Comparison of ENCODE assay signal across 17 cellular contexts in the genomic region with DNA sequence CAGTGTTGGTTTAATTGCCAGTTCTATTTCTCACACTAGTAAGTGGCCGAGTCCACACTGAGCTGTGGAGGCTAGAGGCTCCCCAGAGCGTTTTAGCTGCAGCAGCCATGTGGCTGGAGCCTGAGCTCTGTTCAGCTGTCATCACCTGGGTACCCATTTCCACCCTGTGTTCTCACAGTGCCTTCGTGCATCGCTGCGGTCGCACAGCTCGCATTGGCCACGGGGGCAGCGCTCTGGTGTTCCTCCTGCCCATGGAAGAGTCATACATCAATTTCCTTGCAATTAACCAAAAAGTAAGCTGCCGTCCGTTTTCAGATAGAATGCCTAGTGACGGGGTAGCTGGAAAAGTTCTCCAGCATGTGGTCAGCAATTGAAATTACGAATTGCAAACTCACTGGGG. TPM values are rescaled to one million over a fixed set of nuclear protein-coding genes. Genes with fewer than 3 reads are reported as not detected.
DNase-seq lines count a peak whose midpoint lies in the region; ATAC-seq, FAIRE-seq and TF ChIP-seq lines count a peak whose summit lies in the region.
"Had no signal": no experiment of that assay in that cellular context is flagged by ENCODE, and none has a peak within 500 bp of the region (broad histone marks: within the 10 kb centered on the region; RNA-seq: fewer than 3 reads in every experiment).

No MANE protein-coding gene starts in this region.

- peak overlapping the region; percentile 11 for H3K27ac Mint-ChIP-seq in activated CD4-positive, alpha-beta memory T cell treated with anti-CD3 and anti-CD28 coated beads, Interleukin-2, amount 10 ng/mL, durations not matched to agents 7 days and 5 days
- no peak overlapping the region for H3K27ac Mint-ChIP-seq in activated CD4-positive, alpha-beta memory T cell treated with anti-CD3 and anti-CD28 coated beads for 36 hours
- H3K27ac Mint-ChIP-seq: CD4-positive, CD25-positive, alpha-beta regulatory T cell had no signal

- H3K27me3 ChIP-seq in HepG2 (ENCODE audit: control insufficient read depth in 1 of 2, insufficient read depth in 2 of 2, low read length in 2 of 2) = no peaks in the 10 kb centered on the region
- no peaks in the 10 kb centered on the region for H3K27me3 ChIP-seq in right lobe of liver
- no peaks in the 10 kb centered on the region for H3K27me3 ChIP-seq in upper lobe of right lung
- no peaks in the 10 kb centered on the region for H3K27me3 ChIP-seq in BE2C
- H3K27me3 ChIP-seq: BLaER1 treated with 17β-estradiol and CSF1 and Interleukin-3, amounts not matched to agents 10 nM and 100 nM had no signal

- peaks cover 5% of the 10 kb centered on the region for H3K4me1 Mint-ChIP-seq in activated CD4-positive, alpha-beta memory T cell treated with anti-CD3 and anti-CD28 coated beads, Interleukin-2, amount 10 ng/mL, durations not matched to agents 7 days and 5 days
- peaks cover 14% of the 10 kb centered on the region for H3K4me1 Mint-ChIP-seq in activated CD4-positive, alpha-beta memory T cell treated with anti-CD3 and anti-CD28 coated beads for 36 hours (ENCODE audit: low read depth)

- no peak for DNase-seq in activated CD4-positive, alpha-beta memory T cell treated with anti-CD3 and anti-CD28 coated beads, Interleukin-2, amount 10 ng/mL, durations not matched to agents 7 days and 5 days
- DNase-seq in activated CD4-positive, alpha-beta memory T cell treated with anti-CD3 and anti-CD28 coated beads for 36 hours = no peak
- DNase-seq in HepG2 (ENCODE audit: low spot score) (no peak), right lobe of liver (no peak), caudate nucleus (lab: John Stamatoyannopoulos, UW) (no peak), upper lobe of right lung (peak; percentile 33), BE2C (no peak), AG20443 (ENCODE audit: low spot score) (no peak)
- DNase-seq: AML-193; CD4-positive, CD25-positive, alpha-beta regulatory T cell; DMS53; GF-D8; GOT3 had no signal

- no peak for FAIRE-seq in HepG2 (lab: Jason Lieb, UNC)
- FAIRE-seq: HTR-8/SVneo had no signal

- H3K36me3 ChIP-seq in HepG2 (replicated peaks in 1 of 2; ENCODE audit: control insufficient read depth in 1 of 2, insufficient read depth in 2 of 2, low read length in 2 of 2) (peaks cover 33 to 84% of the 10 kb centered on the region in 2 experiments), right lobe of liver (peaks cover 0 to 89% (median 50%) of the 10 kb centered on the region in 4 donors), upper lobe of right lung (peaks cover 95% of the 10 kb centered on the region), BE2C (peaks cover 91% of the 10 kb centered on the region)

- H3K9me3 ChIP-seq in HepG2 (ENCODE audit: low read length) (no peaks in the 10 kb centered on the region), right lobe of liver (no peaks in the 10 kb centered on the region), upper lobe of right lung (no peaks in the 10 kb centered on the region), BE2C (no peaks in the 10 kb centered on the region)
- H3K9me3 ChIP-seq: BLaER1 treated with 17β-estradiol and CSF1 and Interleukin-3, amounts not matched to agents 10 nM and 100 nM; HAP-1 had no signal

- no peaks in the 10 kb centered on the region for H3K79me2 ChIP-seq in HepG2 (ENCODE audit: insufficient read depth, low read length)

- H3K4me1 ChIP-seq in HepG2 (ENCODE audit: insufficient read depth, low read length) = no peaks in the 10 kb centered on the region
- no peaks in the 10 kb centered on the region for H3K4me1 ChIP-seq in right lobe of liver
- peaks cover 3% of the 10 kb centered on the region for H3K4me1 ChIP-seq in upper lobe of right lung
- H3K4me1 ChIP-seq in BE2C = no peaks in the 10 kb centered on the region
- H3K4me1 ChIP-seq: BLaER1 treated with 17β-estradiol and CSF1 and Interleukin-3, amounts not matched to agents 10 nM and 100 nM; HAP-1 had no signal

- no peak overlapping the region for H3K4me3 ChIP-seq in HepG2 (replicated peaks in 1 of 3; ENCODE audit: insufficient read depth in 1 of 3, low read depth in 2 of 3, low read length in 3 of 3)
- no peak overlapping the region for H3K4me3 ChIP-seq in right lobe of liver
- no peak overlapping the region for H3K4me3 ChIP-seq in upper lobe of right lung
- H3K4me3 ChIP-seq in BE2C (ENCODE audit: low read depth, low read length) = no peak overlapping the region
- H3K4me3 ChIP-seq: BLaER1 treated with 17β-estradiol and CSF1 and Interleukin-3, amounts not matched to agents 10 nM and 100 nM; HAP-1 had no signal

- no peak for TF ChIP-seq RAD21 in HepG2 (CRISPR knock-in tag; IDR thresholded peaks at IDR 0.05)

- no peak overlapping the region for H2AFZ ChIP-seq in HepG2 (ENCODE audit: low read length)

- WGBS in HepG2 (ENCODE audit: low lambda C conversion rate) = 90% methylated on average over 13 of the region's 13 CpGs
- WGBS in right lobe of liver (ENCODE audit: insufficient coverage, low coverage, low lambda C conversion rate, missing lambda C conversion rate) = 82% methylated on average over 8 of the region's 13 CpGs

- H3K9ac ChIP-seq in HepG2 (ENCODE audit: insufficient read depth, low read depth, low read length) = no peak overlapping the region
- H3K9ac ChIP-seq: BLaER1 treated with 17β-estradiol and CSF1 and Interleukin-3, amounts not matched to agents 10 nM and 100 nM had no signal

- no peak for TF ChIP-seq CTCF in HepG2 (CRISPR knock-in tag; IDR thresholded peaks at IDR 0.05)
- TF ChIP-seq CTCF in right lobe of liver (IDR thresholded peaks at IDR 0.05) = no peak
- TF ChIP-seq CTCF in upper lobe of right lung (IDR thresholded peaks at IDR 0.05) = no peak
- no peak for TF ChIP-seq CTCF in BE2C (IDR thresholded peaks at IDR 0.05; ENCODE audit: low read depth, low read length)

- CTCF ChIA-PET in activated CD4-positive, alpha-beta memory T cell treated with anti-CD3 and anti-CD28 coated beads, Interleukin-2, amount 10 ng/mL, durations not matched to agents 7 days and 5 days (lab: Charles Lee) = interaction anchor here (0.7 to 1.9 kb wide), 2 partner anchors 15 to 288 kb away, joined by 3 to 11 read pairs; no protein-coding TSS in a partner anchor
- CTCF ChIA-PET in activated CD4-positive, alpha-beta memory T cell treated with anti-CD3 and anti-CD28 coated beads for 36 hours (lab: Charles Lee) = interaction anchor here (1.1 to 2.3 kb wide), 2 partner anchors 34 to 375 kb away, joined by 3 to 5 read pairs; partner anchors contain the start of gene TMED2
- CTCF ChIA-PET in HepG2 (lab: Yijun Ruan, JAX; ENCODE audit: low intra/inter-chr PET ratio, low total read pairs) = no interaction called here

- H3K9me3 Mint-ChIP-seq in activated CD4-positive, alpha-beta memory T cell treated with anti-CD3 and anti-CD28 coated beads, Interleukin-2, amount 10 ng/mL, durations not matched to agents 7 days and 5 days = no peaks in the 10 kb centered on the region
- no peaks in the 10 kb centered on the region for H3K9me3 Mint-ChIP-seq in activated CD4-positive, alpha-beta memory T cell treated with anti-CD3 and anti-CD28 coated beads for 36 hours
- H3K9me3 Mint-ChIP-seq: CD4-positive, CD25-positive, alpha-beta regulatory T cell had no signal

- no peak overlapping the region for H3K27ac ChIP-seq in HepG2 (ENCODE audit: extremely low read length, insufficient read depth, low read length)
- no peak overlapping the region for H3K27ac ChIP-seq in right lobe of liver
- H3K27ac ChIP-seq in caudate nucleus (ENCODE audit: low read depth, low read length) = peak overlapping the region; percentile 41
- H3K27ac ChIP-seq in upper lobe of right lung = no peak overlapping the region
- H3K27ac ChIP-seq: 22Rv1; BLaER1 treated with 17β-estradiol and CSF1 and Interleukin-3, amounts not matched to agents 10 nM and 100 nM had no signal

- peaks cover 77% of the 10 kb centered on the region for H3K36me3 Mint-ChIP-seq in activated CD4-positive, alpha-beta memory T cell treated with anti-CD3 and anti-CD28 coated beads, Interleukin-2, amount 10 ng/mL, durations not matched to agents 7 days and 5 days (ENCODE audit: low read depth)
- H3K36me3 Mint-ChIP-seq in activated CD4-positive, alpha-beta memory T cell treated with anti-CD3 and anti-CD28 coated beads for 36 hours = peaks cover 67% of the 10 kb centered on the region

- H3K4me3 Mint-ChIP-seq in activated CD4-positive, alpha-beta memory T cell treated with anti-CD3 and anti-CD28 coated beads, Interleukin-2, amount 10 ng/mL, durations not matched to agents 7 days and 5 days = no peak overlapping the region
- no peak overlapping the region for H3K4me3 Mint-ChIP-seq in activated CD4-positive, alpha-beta memory T cell treated with anti-CD3 and anti-CD28 coated beads for 36 hours
- H3K4me3 Mint-ChIP-seq: CD4-positive, CD25-positive, alpha-beta regulatory T cell had no signal

- H4K20me1 ChIP-seq in HepG2 (ENCODE audit: insufficient read depth, low read length) = 0 out of 2 replicates have a peak, but pooled peaks cover 4% of the 10 kb centered on the region

- TF ChIP-seq EP300 in HepG2 (IDR thresholded peaks at IDR 0.05; ENCODE audit: low read depth in 2 of 2, low read length in 2 of 2) (no peak), HepG2 (CRISPR knock-in tag; IDR thresholded peaks at IDR 0.05; ENCODE audit: borderline replicate concordance) (no peak)

- TF ChIP-seq POLR2A in HepG2 (IDR thresholded peaks at IDR 0.05; ENCODE audit: insufficient read depth in 1 of 2, low read depth in 2 of 2, low read length in 2 of 2) (no peak), right lobe of liver (IDR thresholded peaks at IDR 0.05) (no peak)

- H3K27me3 Mint-ChIP-seq in activated CD4-positive, alpha-beta memory T cell treated with anti-CD3 and anti-CD28 coated beads, Interleukin-2, amount 10 ng/mL, durations not matched to agents 7 days and 5 days = no peaks in the 10 kb centered on the region
- no peaks in the 10 kb centered on the region for H3K27me3 Mint-ChIP-seq in activated CD4-positive, alpha-beta memory T cell treated with anti-CD3 and anti-CD28 coated beads for 36 hours
- H3K27me3 Mint-ChIP-seq: CD4-positive, CD25-positive, alpha-beta regulatory T cell had no signal

- intact Hi-C loops in activated CD4-positive, alpha-beta memory T cell treated with anti-CD3 and anti-CD28 coated beads for 36 hours (cut with micrococcal nuclease) = no loop called here
- intact Hi-C loops in HepG2 (cut with micrococcal nuclease; ENCODE audit: unreplicated experiment) = no loop called here
- intact Hi-C loops in right lobe of liver (cut with DNase I) = no loop called here
- intact Hi-C loops in upper lobe of right lung (cut with DNase I) = no loop called here

- H3K4me2 ChIP-seq in HepG2 (ENCODE audit: low read depth, low read length) = no peak overlapping the region
- H3K4me2 ChIP-seq: BLaER1 treated with 17β-estradiol and CSF1 and Interleukin-3, amounts not matched to agents 10 nM and 100 nM had no signal

- POLR2A ChIA-PET in activated CD4-positive, alpha-beta memory T cell treated with anti-CD3 and anti-CD28 coated beads, Interleukin-2, amount 10 ng/mL, durations not matched to agents 7 days and 5 days (lab: Charles Lee) = interaction anchor here (1.4 kb wide), 1 partner anchor 15 kb away, joined by 6 read pairs; the partner anchor contains the start of gene DDX55
- POLR2A ChIA-PET in activated CD4-positive, alpha-beta memory T cell treated with anti-CD3 and anti-CD28 coated beads for 36 hours (lab: Charles Lee) = no interaction called here
- POLR2A ChIA-PET in HepG2 (lab: Yijun Ruan, JAX) = interaction anchor here (0.7 to 1.0 kb wide), 2 partner anchors 77 to 233 kb away, joined by 3 to 4 read pairs; partner anchors contain the start of gene KMT5A

- no TSS peak for BruUV-seq in HepG2 (replicated peaks; lab: Mats Ljungman, UMichigan)

- ATAC-seq in HepG2 (no peak), right lobe of liver (no peak), upper lobe of right lung (no peak)

- in situ Hi-C loops in HepG2 (cut with HindIII; ENCODE audit: extremely low pct_ligation_motif_present, low pct_unique_long_range_greater_than_20kb) = no loop called here

RNA-seq across cellular contexts. Expression of gene DDX55, which starts 15.7 kb away (rescaled TPM):
- total RNA-seq in activated CD4-positive, alpha-beta memory T cell treated with anti-CD3 and anti-CD28 coated beads, Interleukin-2, amount 10 ng/mL, durations not matched to agents 7 days and 5 days = 10 to 100 TPM; 26.8 to 26.9 TPM
- total RNA-seq in activated CD4-positive, alpha-beta memory T cell treated with anti-CD3 and anti-CD28 coated beads for 36 hours = 10 to 100 TPM; 44.0 to 45.1 TPM
- total RNA-seq in HepG2 (2016; rRNA removed; fragmentation: Illumina TruSeq; extraction: Trizol) = 29.5 and 37.0 TPM in 2 replicates
- 8.9 and 10.0 TPM in 2 replicates for total RNA-seq in HepG2 (2016; cell fraction: cytosol; rRNA removed; fragmentation: Illumina TruSeq; extraction: Trizol; ENCODE audit: low read depth)
- total RNA-seq in HepG2 (2016; cell fraction: insoluble cytoplasmic fraction; rRNA removed; fragmentation: Illumina TruSeq; extraction: Trizol) = 26.9 and 38.3 TPM in 2 replicates
- 15.6 and 16.1 TPM in 2 replicates for total RNA-seq in HepG2 (2016; cell fraction: membrane; rRNA removed; fragmentation: Illumina TruSeq; extraction: Trizol)
- total RNA-seq in HepG2 (2016; cell fraction: nucleus; rRNA removed; fragmentation: Illumina TruSeq; extraction: Trizol) = 35.7 and 44.5 TPM in 2 replicates
- polyA plus RNA-seq in HepG2 (2011; rRNA removed) = 21.1 and 22.2 TPM in 2 replicates
- polyA plus RNA-seq in HepG2 (2011; cell fraction: cytosol; rRNA removed) = 14.7 and 16.6 TPM in 2 replicates
- polyA plus RNA-seq in HepG2 (2011; cell fraction: nucleus; rRNA removed) = 51.9 and 61.7 TPM in 2 replicates
- polyA plus RNA-seq in HepG2 (2012) = 18.1 and 19.2 TPM in 2 replicates
- polyA plus RNA-seq in HepG2 (2016; cell fraction: cytosol; fragmentation: Illumina TruSeq; extraction: Trizol; ENCODE audit: low read depth) = 2.9 and 3.0 TPM in 2 replicates
- polyA plus RNA-seq in HepG2 (2016; cell fraction: insoluble cytoplasmic fraction; fragmentation: Illumina TruSeq; extraction: Trizol; ENCODE audit: low read depth) = 28.1 and 28.8 TPM in 2 replicates
- polyA plus RNA-seq in HepG2 (2016; cell fraction: membrane; fragmentation: Illumina TruSeq; extraction: Trizol; ENCODE audit: low read depth) = 6.4 and 7.9 TPM in 2 replicates
- 105 and 110 TPM in 2 replicates for polyA plus RNA-seq in HepG2 (2016; cell fraction: nucleus; fragmentation: Illumina TruSeq; extraction: Trizol; ENCODE audit: insufficient read depth, low read depth)
- 19.8 and 42.6 TPM in 2 replicates for polyA minus RNA-seq in HepG2 (2011; rRNA and poly(A)+ RNA removed; ENCODE audit: low replicate concordance)
- 6.6 and 12.3 TPM in 2 replicates for polyA minus RNA-seq in HepG2 (2011; cell fraction: cytosol; rRNA and poly(A)+ RNA removed)
- polyA minus RNA-seq in HepG2 (2011; cell fraction: nucleus; rRNA and poly(A)+ RNA removed) = 42.1 and 43.8 TPM in 2 replicates
- total RNA-seq in right lobe of liver = 10 to 100 TPM in 3 of 6 experiments, 1 to 10 TPM in 3; 6.4 to 33.3 (median 10.5) TPM
- 20.2 TPM for total RNA-seq in upper lobe of right lung
- 147 TPM for polyA plus RNA-seq in BE2C (2012; ENCODE audit: insufficient read depth, insufficient read length, low read depth)

RNA-seq across cellular contexts. Expression of gene EIF2B1, which starts 15.9 kb away (rescaled TPM):
- total RNA-seq in activated CD4-positive, alpha-beta memory T cell treated with anti-CD3 and anti-CD28 coated beads, Interleukin-2, amount 10 ng/mL, durations not matched to agents 7 days and 5 days = 10 to 100 TPM; 55.9 to 57.0 TPM
- 10 to 100 TPM; 51.7 to 61.9 TPM for total RNA-seq in activated CD4-positive, alpha-beta memory T cell treated with anti-CD3 and anti-CD28 coated beads for 36 hours
- 37.4 and 45.1 TPM in 2 replicates for total RNA-seq in HepG2 (2016; rRNA removed; fragmentation: Illumina TruSeq; extraction: Trizol)
- 6.1 and 6.7 TPM in 2 replicates for total RNA-seq in HepG2 (2016; cell fraction: cytosol; rRNA removed; fragmentation: Illumina TruSeq; extraction: Trizol; ENCODE audit: low read depth)
- 35.8 and 45.7 TPM in 2 replicates for total RNA-seq in HepG2 (2016; cell fraction: insoluble cytoplasmic fraction; rRNA removed; fragmentation: Illumina TruSeq; extraction: Trizol)
- 12.7 and 13.4 TPM in 2 replicates for total RNA-seq in HepG2 (2016; cell fraction: membrane; rRNA removed; fragmentation: Illumina TruSeq; extraction: Trizol)
- 21.2 TPM in 2 replicates for total RNA-seq in HepG2 (2016; cell fraction: nucleus; rRNA removed; fragmentation: Illumina TruSeq; extraction: Trizol)
- 18.7 and 20.1 TPM in 2 replicates for polyA plus RNA-seq in HepG2 (2011; rRNA removed)
- polyA plus RNA-seq in HepG2 (2011; cell fraction: cytosol; rRNA removed) = 13.7 and 16.6 TPM in 2 replicates
- 34.5 and 45.8 TPM in 2 replicates for polyA plus RNA-seq in HepG2 (2011; cell fraction: nucleus; rRNA removed)
- 20.4 and 24.1 TPM in 2 replicates for polyA plus RNA-seq in HepG2 (2012)
- 5.1 and 5.6 TPM in 2 replicates for polyA plus RNA-seq in HepG2 (2016; cell fraction: cytosol; fragmentation: Illumina TruSeq; extraction: Trizol; ENCODE audit: low read depth)
- polyA plus RNA-seq in HepG2 (2016; cell fraction: insoluble cytoplasmic fraction; fragmentation: Illumina TruSeq; extraction: Trizol; ENCODE audit: low read depth) = 50.2 and 53.5 TPM in 2 replicates
- polyA plus RNA-seq in HepG2 (2016; cell fraction: membrane; fragmentation: Illumina TruSeq; extraction: Trizol; ENCODE audit: low read depth) = 10.5 and 10.8 TPM in 2 replicates
- 37.5 and 40.1 TPM in 2 replicates for polyA plus RNA-seq in HepG2 (2016; cell fraction: nucleus; fragmentation: Illumina TruSeq; extraction: Trizol; ENCODE audit: insufficient read depth, low read depth)
- 6.3 and 19.6 TPM in 2 replicates for polyA minus RNA-seq in HepG2 (2011; rRNA and poly(A)+ RNA removed; ENCODE audit: low replicate concordance)
- polyA minus RNA-seq in HepG2 (2011; cell fraction: cytosol; rRNA and poly(A)+ RNA removed) = 5.5 and 6.0 TPM in 2 replicates
- 15.8 and 17.0 TPM in 2 replicates for polyA minus RNA-seq in HepG2 (2011; cell fraction: nucleus; rRNA and poly(A)+ RNA removed)
- total RNA-seq in right lobe of liver = 100 to 1,000 TPM in 1 of 6 experiments, 10 to 100 TPM in 5; 19.3 to 137 (median 22.2) TPM
- total RNA-seq in upper lobe of right lung = 40.0 TPM
- 187 TPM for polyA plus RNA-seq in BE2C (2012; ENCODE audit: insufficient read depth, insufficient read length, low read depth)

RNA-seq across cellular contexts. Expression of gene GTF2H3, which starts 16.0 kb away (rescaled TPM):
- 10 to 100 TPM; 36.6 to 40.3 TPM for total RNA-seq in activated CD4-positive, alpha-beta memory T cell treated with anti-CD3 and anti-CD28 coated beads, Interleukin-2, amount 10 ng/mL, durations not matched to agents 7 days and 5 days
- 10 to 100 TPM; 57.2 to 58.4 TPM for total RNA-seq in activated CD4-positive, alpha-beta memory T cell treated with anti-CD3 and anti-CD28 coated beads for 36 hours
- total RNA-seq in HepG2 (2016; rRNA removed; fragmentation: Illumina TruSeq; extraction: Trizol) (58.8 and 88.6 TPM in 2 replicates), right lobe of liver (10 to 100 TPM; 10.9 to 15.6 (median 13.9) TPM), upper lobe of right lung (21.8 TPM)
- 15.1 and 15.3 TPM in 2 replicates for total RNA-seq in HepG2 (2016; cell fraction: cytosol; rRNA removed; fragmentation: Illumina TruSeq; extraction: Trizol; ENCODE audit: low read depth)
- 59.9 and 91.7 TPM in 2 replicates for total RNA-seq in HepG2 (2016; cell fraction: insoluble cytoplasmic fraction; rRNA removed; fragmentation: Illumina TruSeq; extraction: Trizol)
- total RNA-seq in HepG2 (2016; cell fraction: membrane; rRNA removed; fragmentation: Illumina TruSeq; extraction: Trizol) = 10.1 and 11.7 TPM in 2 replicates
- 31.6 and 37.7 TPM in 2 replicates for total RNA-seq in HepG2 (2016; cell fraction: nucleus; rRNA removed; fragmentation: Illumina TruSeq; extraction: Trizol)
- 24.6 and 35.8 TPM in 2 replicates for polyA plus RNA-seq in HepG2 (2011; rRNA removed)
- 18.5 and 28.8 TPM in 2 replicates for polyA plus RNA-seq in HepG2 (2011; cell fraction: cytosol; rRNA removed)
- 9.9 and 10.3 TPM in 2 replicates for polyA plus RNA-seq in HepG2 (2011; cell fraction: nucleus; rRNA removed)
- 25.9 and 38.9 TPM in 2 replicates for polyA plus RNA-seq in HepG2 (2012)
- 2.0 and 2.1 TPM in 2 replicates for polyA plus RNA-seq in HepG2 (2016; cell fraction: cytosol; fragmentation: Illumina TruSeq; extraction: Trizol; ENCODE audit: low read depth)
- polyA plus RNA-seq in HepG2 (2016; cell fraction: insoluble cytoplasmic fraction; fragmentation: Illumina TruSeq; extraction: Trizol; ENCODE audit: low read depth) = 54.9 and 61.2 TPM in 2 replicates
- polyA plus RNA-seq in HepG2 (2016; cell fraction: membrane; fragmentation: Illumina TruSeq; extraction: Trizol; ENCODE audit: low read depth) = 4.9 and 5.3 TPM in 2 replicates
- polyA plus RNA-seq in HepG2 (2016; cell fraction: nucleus; fragmentation: Illumina TruSeq; extraction: Trizol; ENCODE audit: insufficient read depth, low read depth) = 35.7 and 38.8 TPM in 2 replicates
- polyA minus RNA-seq in HepG2 (2011; rRNA and poly(A)+ RNA removed; ENCODE audit: low replicate concordance) = 23.9 and 24.4 TPM in 2 replicates
- 17.9 and 24.5 TPM in 2 replicates for polyA minus RNA-seq in HepG2 (2011; cell fraction: cytosol; rRNA and poly(A)+ RNA removed)
- 25.1 and 33.9 TPM in 2 replicates for polyA minus RNA-seq in HepG2 (2011; cell fraction: nucleus; rRNA and poly(A)+ RNA removed)
- polyA plus RNA-seq in BE2C (2012; ENCODE audit: insufficient read depth, insufficient read length, low read depth) = 30.7 TPM

RNA-seq across cellular contexts. Expression of gene TMED2, which starts 33.2 kb away (rescaled TPM):
- 100 to 1,000 TPM; 166 to 167 TPM for total RNA-seq in activated CD4-positive, alpha-beta memory T cell treated with anti-CD3 and anti-CD28 coated beads, Interleukin-2, amount 10 ng/mL, durations not matched to agents 7 days and 5 days
- total RNA-seq in activated CD4-positive, alpha-beta memory T cell treated with anti-CD3 and anti-CD28 coated beads for 36 hours = 100 to 1,000 TPM; 150 to 161 TPM
- total RNA-seq in HepG2 (2016; rRNA removed; fragmentation: Illumina TruSeq; extraction: Trizol) (202 and 240 TPM in 2 replicates), right lobe of liver (100 to 1,000 TPM; 197 to 282 (median 215) TPM), upper lobe of right lung (200 TPM)
- 94.8 and 112 TPM in 2 replicates for total RNA-seq in HepG2 (2016; cell fraction: cytosol; rRNA removed; fragmentation: Illumina TruSeq; extraction: Trizol; ENCODE audit: low read depth)
- 191 and 250 TPM in 2 replicates for total RNA-seq in HepG2 (2016; cell fraction: insoluble cytoplasmic fraction; rRNA removed; fragmentation: Illumina TruSeq; extraction: Trizol)
- total RNA-seq in HepG2 (2016; cell fraction: membrane; rRNA removed; fragmentation: Illumina TruSeq; extraction: Trizol) = 262 and 272 TPM in 2 replicates
- total RNA-seq in HepG2 (2016; cell fraction: nucleus; rRNA removed; fragmentation: Illumina TruSeq; extraction: Trizol) = 193 and 223 TPM in 2 replicates
- 166 and 200 TPM in 2 replicates for polyA plus RNA-seq in HepG2 (2011; rRNA removed)
- polyA plus RNA-seq in HepG2 (2011; cell fraction: cytosol; rRNA removed) = 96.9 and 166 TPM in 2 replicates
- polyA plus RNA-seq in HepG2 (2011; cell fraction: nucleus; rRNA removed) = 44.3 and 60.5 TPM in 2 replicates
- polyA plus RNA-seq in HepG2 (2012) = 213 and 226 TPM in 2 replicates
- polyA plus RNA-seq in HepG2 (2016; cell fraction: cytosol; fragmentation: Illumina TruSeq; extraction: Trizol; ENCODE audit: low read depth) = 92.3 and 134 TPM in 2 replicates
- 211 and 222 TPM in 2 replicates for polyA plus RNA-seq in HepG2 (2016; cell fraction: insoluble cytoplasmic fraction; fragmentation: Illumina TruSeq; extraction: Trizol; ENCODE audit: low read depth)
- polyA plus RNA-seq in HepG2 (2016; cell fraction: membrane; fragmentation: Illumina TruSeq; extraction: Trizol; ENCODE audit: low read depth) = 206 and 232 TPM in 2 replicates
- polyA plus RNA-seq in HepG2 (2016; cell fraction: nucleus; fragmentation: Illumina TruSeq; extraction: Trizol; ENCODE audit: insufficient read depth, low read depth) = 282 and 306 TPM in 2 replicates
- 86.0 and 140 TPM in 2 replicates for polyA minus RNA-seq in HepG2 (2011; rRNA and poly(A)+ RNA removed; ENCODE audit: low replicate concordance)
- 111 and 124 TPM in 2 replicates for polyA minus RNA-seq in HepG2 (2011; cell fraction: cytosol; rRNA and poly(A)+ RNA removed)
- 70.8 and 82.7 TPM in 2 replicates for polyA minus RNA-seq in HepG2 (2011; cell fraction: nucleus; rRNA and poly(A)+ RNA removed)
- polyA plus RNA-seq in BE2C (2012; ENCODE audit: insufficient read depth, insufficient read length, low read depth) = 214 TPM

RNA-seq across cellular contexts. Expression of gene TCTN2, which starts 53.3 kb away (rescaled TPM):
- 1 to 10 TPM; 3.2 to 3.6 TPM for total RNA-seq in activated CD4-positive, alpha-beta memory T cell treated with anti-CD3 and anti-CD28 coated beads, Interleukin-2, amount 10 ng/mL, durations not matched to agents 7 days and 5 days
- 1 to 10 TPM; 3.7 to 3.8 TPM for total RNA-seq in activated CD4-positive, alpha-beta memory T cell treated with anti-CD3 and anti-CD28 coated beads for 36 hours
- total RNA-seq in HepG2 (2016; rRNA removed; fragmentation: Illumina TruSeq; extraction: Trizol) (4.1 and 8.1 TPM in 2 replicates), right lobe of liver (1 to 10 TPM in 2 of 6 experiments, under 1 TPM in 4; 0.61 to 1.2 (median 0.88) TPM), upper lobe of right lung (10.5 TPM)
- 3.3 and 4.2 TPM in 2 replicates for total RNA-seq in HepG2 (2016; cell fraction: cytosol; rRNA removed; fragmentation: Illumina TruSeq; extraction: Trizol; ENCODE audit: low read depth)
- total RNA-seq in HepG2 (2016; cell fraction: insoluble cytoplasmic fraction; rRNA removed; fragmentation: Illumina TruSeq; extraction: Trizol) = 4.1 and 7.3 TPM in 2 replicates
- total RNA-seq in HepG2 (2016; cell fraction: membrane; rRNA removed; fragmentation: Illumina TruSeq; extraction: Trizol) = 4.9 and 5.0 TPM in 2 replicates
- total RNA-seq in HepG2 (2016; cell fraction: nucleus; rRNA removed; fragmentation: Illumina TruSeq; extraction: Trizol) = 7.9 and 8.3 TPM in 2 replicates
- 3.9 and 5.0 TPM in 2 replicates for polyA plus RNA-seq in HepG2 (2011; rRNA removed)
- polyA plus RNA-seq in HepG2 (2011; cell fraction: cytosol; rRNA removed) = 2.7 and 3.2 TPM in 2 replicates
- 6.4 and 6.7 TPM in 2 replicates for polyA plus RNA-seq in HepG2 (2011; cell fraction: nucleus; rRNA removed)
- 3.7 and 5.5 TPM in 2 replicates for polyA plus RNA-seq in HepG2 (2012)
- polyA plus RNA-seq in HepG2 (2016; cell fraction: cytosol; fragmentation: Illumina TruSeq; extraction: Trizol; ENCODE audit: low read depth) = 0.93 and 1.1 TPM in 2 replicates
- 3.3 and 3.7 TPM in 2 replicates for polyA plus RNA-seq in HepG2 (2016; cell fraction: insoluble cytoplasmic fraction; fragmentation: Illumina TruSeq; extraction: Trizol; ENCODE audit: low read depth)
- 2.4 and 2.6 TPM in 2 replicates for polyA plus RNA-seq in HepG2 (2016; cell fraction: membrane; fragmentation: Illumina TruSeq; extraction: Trizol; ENCODE audit: low read depth)
- polyA plus RNA-seq in HepG2 (2016; cell fraction: nucleus; fragmentation: Illumina TruSeq; extraction: Trizol; ENCODE audit: insufficient read depth, low read depth) = 12.7 and 13.0 TPM in 2 replicates
- 11.6 and 14.2 TPM in 2 replicates for polyA minus RNA-seq in HepG2 (2011; rRNA and poly(A)+ RNA removed; ENCODE audit: low replicate concordance)
- 3.0 and 3.9 TPM in 2 replicates for polyA minus RNA-seq in HepG2 (2011; cell fraction: cytosol; rRNA and poly(A)+ RNA removed)
- 4.5 and 6.1 TPM in 2 replicates for polyA minus RNA-seq in HepG2 (2011; cell fraction: nucleus; rRNA and poly(A)+ RNA removed)
- polyA plus RNA-seq in BE2C (2012; ENCODE audit: insufficient read depth, insufficient read length, low read depth) = 3.0 TPM
